Comparison of ENCODE assay signal across 14 cellular contexts in genomic region chr7:13833872-13834271, GRCh38.
"Had no signal": no experiment of that assay in that cellular context is flagged by ENCODE, and none has a peak within 500 bp of the region (broad histone marks: within the 10 kb centered on the region; RNA-seq: fewer than 3 reads in every experiment).

No MANE protein-coding gene starts in this region.

- H3K4me3 ChIP-seq: tibial artery, vagina had no signal

- H3K9me3 ChIP-seq: tibial artery, vagina had no signal

- H3K36me3 ChIP-seq: tibial artery, vagina, WERI-Rb-1 had no signal

- ATAC-seq: activated CD8-positive, alpha-beta T cell treated with anti-CD3 and anti-CD28 coated beads for 36 hours; activated T-cell treated with anti-CD3 and anti-CD28 coated beads, Interleukin-2, amount 50 U/mL, for 72 hours; foreskin keratinocyte; stimulated activated effector memory CD8-positive, alpha-beta T cell treated with anti-CD3 and anti-CD28 coated beads, Interleukin-12 subunit alpha, Interleukin-12 subunit beta, amount 100 ng/mL, for 72 hours had no signal

- DNase-seq: activated CD4-positive, alpha-beta T cell treated with anti-CD3 and anti-CD28 coated beads for 4 hours; activated CD8-positive, alpha-beta memory T cell treated with anti-CD3 and anti-CD28 coated beads, Interleukin-2, amount 50 U/mL, for 4 hours; activated CD8-positive, alpha-beta T cell treated with anti-CD3 and anti-CD28 coated beads for 36 hours; activated gamma-delta T cell treated with Interleukin-2 at 50 U/mL for 16 hours; activated naive CD8-positive, alpha-beta T cell treated with anti-CD3 and anti-CD28 coated beads for 36 hours; activated T-cell treated with anti-CD3 and anti-CD28 coated beads, Interleukin-2, amount 50 U/mL, for 72 hours; anterior cingulate cortex; small intestine; T-helper 9 cell; tibial artery; WERI-Rb-1 had no signal

- H3K4me1 ChIP-seq: foreskin keratinocyte, vagina had no signal

- H3K27ac ChIP-seq: foreskin keratinocyte, tibial artery, vagina, WERI-Rb-1 had no signal

- H3K27me3 ChIP-seq: foreskin keratinocyte, tibial artery, vagina had no signal
